1 cellular context compared by ENCODE assay signal in genomic region chr16:48441863-48442279, GRCh38.
TF ChIP-seq lines count a peak whose summit lies in the region.

No MANE protein-coding gene starts in this region.

TF ChIP-seq in HepG2, 621 proteins besides CTCF, POLR2A, EP300 and RAD21 (continued from another document and continues in another):
- TF ChIP-seq RBM39 (IDR thresholded peaks at IDR 0.05; ENCODE audit: low read depth, low read length, poor library complexity, severe bottlenecking) (no peak), ZSCAN25 (CRISPR knock-in tag; IDR thresholded peaks at IDR 0.05) (no peak), ZFP41 (CRISPR knock-in tag; IDR thresholded peaks at IDR 0.05; ENCODE audit: borderline replicate concordance) (no peak), CEBPB (IDR thresholded peaks at IDR 0.05; ENCODE audit: borderline replicate concordance, low read depth, low read length) (0 out of 2 replicates have a peak, but pooled peaks have one; percentile 17), ZNF672 (CRISPR knock-in tag; IDR thresholded peaks at IDR 0.05) (no peak), ZSCAN20 (CRISPR knock-in tag; IDR thresholded peaks at IDR 0.05; ENCODE audit: borderline replicate concordance) (no peak), KDM5A (IDR thresholded peaks at IDR 0.05; ENCODE audit: borderline replicate concordance, low read length) (no peak), ZNF792 (CRISPR knock-in tag; IDR thresholded peaks at IDR 0.05) (peak; percentile 71; the same call in 1 of the 2 replicates), ZMYM4 (CRISPR knock-in tag; IDR thresholded peaks at IDR 0.05) (0 out of 2 replicates have a peak, but pooled peaks have one; percentile 53), KDM5B (CRISPR knock-in tag; IDR thresholded peaks at IDR 0.05; ENCODE audit: borderline replicate concordance) (no peak), CREBL2 (CRISPR knock-in tag; IDR thresholded peaks at IDR 0.05; ENCODE audit: borderline replicate concordance) (no peak), PATZ1 (CRISPR knock-in tag; IDR thresholded peaks at IDR 0.05) (peak; percentile 57), BHLHE40 (IDR thresholded peaks at IDR 0.05; ENCODE audit: low read length) (peak; percentile 71; the same call in 1 of the 2 replicates), RERE (CRISPR knock-in tag; IDR thresholded peaks at IDR 0.05; ENCODE audit: low read depth) (peak; percentile 97), HDAC2 (CRISPR knock-in tag; IDR thresholded peaks at IDR 0.05) (peak; percentile 96), NCOA2 (CRISPR knock-in tag; IDR thresholded peaks at IDR 0.05) (peak; percentile 84), ZSCAN22 (CRISPR knock-in tag; IDR thresholded peaks at IDR 0.05) (no peak), KAT8 (CRISPR knock-in tag; IDR thresholded peaks at IDR 0.05) (peak; percentile 76), MNT (IDR thresholded peaks at IDR 0.05) (no peak), SP1 (IDR thresholded peaks at IDR 0.05) (no peak), SP1 (CRISPR knock-in tag; IDR thresholded peaks at IDR 0.05) (no peak), NONO (IDR thresholded peaks at IDR 0.05) (no peak), NONO (CRISPR knock-in tag; conservative IDR thresholded peaks at IDR 0.05) (no peak), ZBTB37 (CRISPR knock-in tag; IDR thresholded peaks at IDR 0.05) (no peak), TFAP4 (IDR thresholded peaks at IDR 0.05; ENCODE audit: borderline replicate concordance, low read depth) (peak; percentile 85; the same call in 1 of the 2 replicates), EHMT2 (IDR thresholded peaks at IDR 0.05; ENCODE audit: borderline replicate concordance, low read depth, low read length) (no peak; the same call in 1 of the 2 replicates), MEIS2 (CRISPR knock-in tag; IDR thresholded peaks at IDR 0.05) (peak; percentile 79; the same call in 1 of the 2 replicates), ELF3 (CRISPR knock-in tag; IDR thresholded peaks at IDR 0.05) (peak; percentile 77), ZNF629 (CRISPR knock-in tag; conservative IDR thresholded peaks at IDR 0.05) (no peak), ATF2 (CRISPR knock-in tag; IDR thresholded peaks at IDR 0.05) (peak; percentile 91), RBM22 (optimal IDR thresholded peaks at IDR 0.05; ENCODE audit: low read length) (no peak), MIER2 (CRISPR knock-in tag; IDR thresholded peaks at IDR 0.05) (peak; percentile 91), RELA (CRISPR knock-in tag; IDR thresholded peaks at IDR 0.05) (no peak), SCMH1 (CRISPR knock-in tag; IDR thresholded peaks at IDR 0.05; ENCODE audit: borderline replicate concordance) (no peak), THAP11 (CRISPR knock-in tag; IDR thresholded peaks at IDR 0.05) (peak; percentile 69; the same call in 1 of the 2 replicates), FOXJ3 (CRISPR knock-in tag; IDR thresholded peaks at IDR 0.05; ENCODE audit: borderline replicate concordance) (peak; percentile 75; the same call in 1 of the 2 replicates), GMEB1 (CRISPR knock-in tag; IDR thresholded peaks at IDR 0.05; ENCODE audit: borderline replicate concordance) (peak; percentile 28; the same call in 1 of the 2 replicates), ZEB1 (IDR thresholded peaks at IDR 0.05; ENCODE audit: insufficient replicate concordance, low read depth) (peak; percentile 84), SATB2 (CRISPR knock-in tag; IDR thresholded peaks at IDR 0.05) (no peak), GABPB1 (CRISPR knock-in tag; IDR thresholded peaks at IDR 0.05) (no peak; the same call in 1 of the 2 replicates), FOXK2 (IDR thresholded peaks at IDR 0.05) (no peak), HMG20A (CRISPR knock-in tag; IDR thresholded peaks at IDR 0.05; ENCODE audit: borderline replicate concordance) (peak; percentile 96), ZNF292 (CRISPR knock-in tag; IDR thresholded peaks at IDR 0.05; ENCODE audit: borderline replicate concordance, low read depth) (peak; percentile 60; the same call in 1 of the 2 replicates), ZNF282 (IDR thresholded peaks at IDR 0.05; ENCODE audit: partially characterized antibody) (no peak), ZNF17 (CRISPR knock-in tag; IDR thresholded peaks at IDR 0.05) (no peak), POLR2AphosphoS2 (IDR thresholded peaks at IDR 0.05; ENCODE audit: low read depth, low read length) (no peak), ZNF512 (CRISPR knock-in tag; IDR thresholded peaks at IDR 0.05) (no peak), KMT2B (CRISPR knock-in tag; IDR thresholded peaks at IDR 0.05) (peak; percentile 50; the same call in 1 of the 2 replicates), ATRX (CRISPR knock-in tag; IDR thresholded peaks at IDR 0.05; ENCODE audit: borderline replicate concordance) (no peak), SMARCE1 (IDR thresholded peaks at IDR 0.05; ENCODE audit: borderline replicate concordance) (no peak), CREB3 (CRISPR knock-in tag; IDR thresholded peaks at IDR 0.05) (no peak), RFX5 (IDR thresholded peaks at IDR 0.05; ENCODE audit: low read depth, low read length) (no peak), ZNF337 (CRISPR knock-in tag; IDR thresholded peaks at IDR 0.05; ENCODE audit: borderline replicate concordance, low read depth) (no peak)
